ENCODE assay signal across 1 cellular context in the genomic region with DNA sequence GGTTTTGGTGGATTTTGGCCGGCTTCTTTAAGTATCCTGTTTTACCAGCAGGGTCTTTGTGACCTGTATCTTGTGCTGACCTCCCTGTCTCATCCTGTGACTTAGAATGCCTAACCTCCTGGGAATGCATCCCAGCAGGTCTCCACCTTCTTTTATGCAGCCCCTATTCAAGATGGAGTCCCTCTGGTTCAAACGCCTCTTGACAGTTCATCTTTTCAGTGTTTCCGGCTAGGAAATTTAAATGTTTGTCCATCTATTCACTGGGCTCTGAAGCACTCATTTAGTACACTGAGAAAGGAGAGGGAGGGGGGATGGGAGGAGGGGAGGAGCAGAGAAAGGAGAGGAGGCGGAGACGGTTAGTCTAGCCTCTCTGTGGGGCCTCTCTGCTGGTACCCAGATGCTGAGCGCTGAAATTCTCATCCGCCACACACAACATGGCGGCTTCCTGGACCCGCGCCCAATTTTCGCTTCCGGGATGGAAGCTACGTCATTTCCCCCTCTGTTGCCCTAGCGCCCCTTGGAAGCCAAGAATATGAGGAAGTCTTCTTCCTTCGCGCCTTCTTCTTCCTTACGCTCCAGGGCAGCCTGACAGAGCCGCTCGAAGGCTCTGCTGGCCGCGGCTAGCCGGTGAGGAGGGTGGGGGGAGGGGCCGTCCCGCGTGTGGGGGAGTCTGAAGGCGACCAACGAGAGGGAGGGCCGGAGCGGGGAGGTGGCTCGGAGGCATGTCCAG.
TF ChIP-seq lines count a peak whose summit lies in the region.

No MANE protein-coding gene starts in this region.

TF ChIP-seq in GM12878, 131 proteins besides CTCF, POLR2A, EP300 and RAD21 (continued from another document and continues in another):
- TF ChIP-seq, protein P1, sequence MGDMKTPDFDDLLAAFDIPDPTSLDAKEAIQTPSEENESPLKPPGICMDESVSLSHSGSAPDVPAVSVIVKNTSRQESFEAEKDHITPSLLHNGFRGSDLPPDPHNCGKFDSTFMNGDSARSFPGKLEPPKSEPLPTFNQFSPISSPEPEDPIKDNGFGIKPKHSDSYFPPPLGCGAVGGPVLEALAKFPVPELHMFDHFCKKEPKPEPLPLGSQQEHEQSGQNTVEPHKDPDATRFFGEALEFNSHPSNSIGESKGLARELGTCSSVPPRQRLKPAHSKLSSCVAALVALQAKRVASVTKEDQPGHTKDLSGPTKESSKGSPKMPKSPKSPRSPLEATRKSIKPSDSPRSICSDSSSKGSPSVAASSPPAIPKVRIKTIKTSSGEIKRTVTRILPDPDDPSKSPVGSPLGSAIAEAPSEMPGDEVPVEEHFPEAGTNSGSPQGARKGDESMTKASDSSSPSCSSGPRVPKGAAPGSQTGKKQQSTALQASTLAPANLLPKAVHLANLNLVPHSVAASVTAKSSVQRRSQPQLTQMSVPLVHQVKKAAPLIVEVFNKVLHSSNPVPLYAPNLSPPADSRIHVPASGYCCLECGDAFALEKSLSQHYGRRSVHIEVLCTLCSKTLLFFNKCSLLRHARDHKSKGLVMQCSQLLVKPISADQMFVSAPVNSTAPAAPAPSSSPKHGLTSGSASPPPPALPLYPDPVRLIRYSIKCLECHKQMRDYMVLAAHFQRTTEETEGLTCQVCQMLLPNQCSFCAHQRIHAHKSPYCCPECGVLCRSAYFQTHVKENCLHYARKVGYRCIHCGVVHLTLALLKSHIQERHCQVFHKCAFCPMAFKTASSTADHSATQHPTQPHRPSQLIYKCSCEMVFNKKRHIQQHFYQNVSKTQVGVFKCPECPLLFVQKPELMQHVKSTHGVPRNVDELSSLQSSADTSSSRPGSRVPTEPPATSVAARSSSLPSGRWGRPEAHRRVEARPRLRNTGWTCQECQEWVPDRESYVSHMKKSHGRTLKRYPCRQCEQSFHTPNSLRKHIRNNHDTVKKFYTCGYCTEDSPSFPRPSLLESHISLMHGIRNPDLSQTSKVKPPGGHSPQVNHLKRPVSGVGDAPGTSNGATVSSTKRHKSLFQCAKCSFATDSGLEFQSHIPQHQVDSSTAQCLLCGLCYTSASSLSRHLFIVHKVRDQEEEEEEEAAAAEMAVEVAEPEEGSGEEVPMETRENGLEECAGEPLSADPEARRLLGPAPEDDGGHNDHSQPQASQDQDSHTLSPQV (IDR thresholded peaks at IDR 0.05), result peak; percentile 99
- TF ChIP-seq SIN3A (IDR thresholded peaks at IDR 0.05; ENCODE audit: low read depth, low read length) (no peak), ZNF207 (IDR thresholded peaks at IDR 0.05; ENCODE audit: borderline replicate concordance) (no peak), IKZF1 (conservative IDR thresholded peaks at IDR 0.05) (no peak), CUX1 (IDR thresholded peaks at IDR 0.05; ENCODE audit: insufficient replicate concordance, low read depth, low read length) (no peak), SMC3 (IDR thresholded peaks at IDR 0.05; ENCODE audit: borderline replicate concordance, low read length) (no peak), CREB1 (IDR thresholded peaks at IDR 0.05; ENCODE audit: low read depth) (peak; percentile 84), ESRRA (IDR thresholded peaks at IDR 0.05; ENCODE audit: low read length) (no peak), KAT2A (conservative IDR thresholded peaks at IDR 0.05; ENCODE audit: control insufficient read depth, low read depth, low read length) (no peak), GABPA (IDR thresholded peaks at IDR 0.05; ENCODE audit: low read depth) (peak; percentile 91), TCF3 (IDR thresholded peaks at IDR 0.05; ENCODE audit: borderline replicate concordance, insufficient read depth, low read depth, low read length) (no peak), BCLAF1 (IDR thresholded peaks at IDR 0.05) (no peak), IRF5 (IDR thresholded peaks at IDR 0.05; ENCODE audit: borderline replicate concordance) (no peak), ASH2L (IDR thresholded peaks at IDR 0.05; ENCODE audit: borderline replicate concordance, low read depth) (no peak), HDGF (IDR thresholded peaks at IDR 0.05) (no peak), ETV6 (conservative IDR thresholded peaks at IDR 0.05 in 1 of 2, IDR thresholded peaks at IDR 0.05 in 1 of 2; ENCODE audit: borderline replicate concordance in 1 of 2, low read depth in 1 of 2) (no peak), ZNF24 (IDR thresholded peaks at IDR 0.05) (no peak), JUNB (IDR thresholded peaks at IDR 0.05) (no peak), BRCA1 (IDR thresholded peaks at IDR 0.05; ENCODE audit: low read depth, low read length) (no peak), PAX5 (IDR thresholded peaks at IDR 0.05; ENCODE audit: borderline replicate concordance, low read depth, low read length) (no peak), NR2C1 (IDR thresholded peaks at IDR 0.05) (peak; percentile 87), RELB (IDR thresholded peaks at IDR 0.05; ENCODE audit: low read depth) (no peak)
- TF ChIP-seq, protein P2, sequence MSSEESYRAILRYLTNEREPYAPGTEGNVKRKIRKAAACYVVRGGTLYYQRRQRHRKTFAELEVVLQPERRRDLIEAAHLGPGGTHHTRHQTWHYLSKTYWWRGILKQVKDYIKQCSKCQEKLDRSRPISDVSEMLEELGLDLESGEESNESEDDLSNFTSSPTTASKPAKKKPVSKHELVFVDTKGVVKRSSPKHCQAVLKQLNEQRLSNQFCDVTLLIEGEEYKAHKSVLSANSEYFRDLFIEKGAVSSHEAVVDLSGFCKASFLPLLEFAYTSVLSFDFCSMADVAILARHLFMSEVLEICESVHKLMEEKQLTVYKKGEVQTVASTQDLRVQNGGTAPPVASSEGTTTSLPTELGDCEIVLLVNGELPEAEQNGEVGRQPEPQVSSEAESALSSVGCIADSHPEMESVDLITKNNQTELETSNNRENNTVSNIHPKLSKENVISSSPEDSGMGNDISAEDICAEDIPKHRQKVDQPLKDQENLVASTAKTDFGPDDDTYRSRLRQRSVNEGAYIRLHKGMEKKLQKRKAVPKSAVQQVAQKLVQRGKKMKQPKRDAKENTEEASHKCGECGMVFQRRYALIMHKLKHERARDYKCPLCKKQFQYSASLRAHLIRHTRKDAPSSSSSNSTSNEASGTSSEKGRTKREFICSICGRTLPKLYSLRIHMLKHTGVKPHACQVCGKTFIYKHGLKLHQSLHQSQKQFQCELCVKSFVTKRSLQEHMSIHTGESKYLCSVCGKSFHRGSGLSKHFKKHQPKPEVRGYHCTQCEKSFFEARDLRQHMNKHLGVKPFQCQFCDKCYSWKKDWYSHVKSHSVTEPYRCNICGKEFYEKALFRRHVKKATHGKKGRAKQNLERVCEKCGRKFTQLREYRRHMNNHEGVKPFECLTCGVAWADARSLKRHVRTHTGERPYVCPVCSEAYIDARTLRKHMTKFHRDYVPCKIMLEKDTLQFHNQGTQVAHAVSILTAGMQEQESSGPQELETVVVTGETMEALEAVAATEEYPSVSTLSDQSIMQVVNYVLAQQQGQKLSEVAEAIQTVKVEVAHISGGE (CRISPR knock-in tag; IDR thresholded peaks at IDR 0.05), result no peak
- TF ChIP-seq, protein P3, sequence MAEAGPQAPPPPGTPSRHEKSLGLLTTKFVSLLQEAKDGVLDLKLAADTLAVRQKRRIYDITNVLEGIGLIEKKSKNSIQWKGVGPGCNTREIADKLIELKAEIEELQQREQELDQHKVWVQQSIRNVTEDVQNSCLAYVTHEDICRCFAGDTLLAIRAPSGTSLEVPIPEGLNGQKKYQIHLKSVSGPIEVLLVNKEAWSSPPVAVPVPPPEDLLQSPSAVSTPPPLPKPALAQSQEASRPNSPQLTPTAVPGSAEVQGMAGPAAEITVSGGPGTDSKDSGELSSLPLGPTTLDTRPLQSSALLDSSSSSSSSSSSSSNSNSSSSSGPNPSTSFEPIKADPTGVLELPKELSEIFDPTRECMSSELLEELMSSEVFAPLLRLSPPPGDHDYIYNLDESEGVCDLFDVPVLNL (IDR thresholded peaks at IDR 0.05; ENCODE audit: low read depth, low read length), result no peak
